ENCODE assay signal across 10 cellular contexts in genomic region chr5:179619776-179620175, GRCh38. TPM values are rescaled to one million over a fixed set of nuclear protein-coding genes. Genes with fewer than 3 reads are reported as not detected.
A peak's percentile ranks its signal among the peaks of the same experiment; 100 is the strongest.
DNase-seq lines count a peak whose midpoint lies in the region; ATAC-seq, FAIRE-seq and TF ChIP-seq lines count a peak whose summit lies in the region.
"Had no signal": no experiment of that assay in that cellular context is flagged by ENCODE, and none has a peak within 500 bp of the region (broad histone marks: within the 10 kb centered on the region; RNA-seq: fewer than 3 reads in every experiment).

No MANE protein-coding gene starts in this region.

- in situ Hi-C loops in astrocyte of the spinal cord (cut with HindIII; ENCODE audit: low sequenced_read_pairs) = no loop called here
- in situ Hi-C loops in HepG2 (cut with HindIII; ENCODE audit: extremely low pct_ligation_motif_present, low pct_unique_long_range_greater_than_20kb) = no loop called here

- no peak for FAIRE-seq in HepG2 (lab: Jason Lieb, UNC)

- WGBS in HepG2 (ENCODE audit: low lambda C conversion rate) = 20% methylated on average over 4 of the region's 4 CpGs
- 13 to 20% methylated on average over 4 of the region's 4 CpGs for WGBS in upper lobe of left lung, 2 donors
- 13% methylated on average over 4 of the region's 4 CpGs for WGBS in thyroid gland, 2 donors

- peaks cover 93% of the 10 kb centered on the region for H3K4me1 ChIP-seq in left ventricle myocardium inferior
- H3K4me1 ChIP-seq in HepG2 (ENCODE audit: insufficient read depth, low read length) = peaks cover 68% of the 10 kb centered on the region
- H3K4me1 ChIP-seq in upper lobe of left lung = peaks cover 59 to 78% (median 70%) of the 10 kb centered on the region in 4 donors
- H3K4me1 ChIP-seq in thyroid gland = peaks cover 33 to 41% of the 10 kb centered on the region in 2 donors

- intact Hi-C loops in left ventricle myocardium inferior (cut with micrococcal nuclease) = no loop called here
- intact Hi-C loops in Right ventricle myocardium inferior (cut with DNase I) = loop anchor here (5.0 kb wide), 1 partner anchor 62 kb away; no protein-coding TSS in a partner anchor
- intact Hi-C loops in HepG2 (cut with micrococcal nuclease; ENCODE audit: unreplicated experiment) = loop anchor here (5.0 kb wide), 1 partner anchor 78 kb away; the partner anchor contains the start of gene CANX
- intact Hi-C loops in thyroid gland (cut with DNase I) = loop anchor here (5.0 kb wide), 2 partner anchors 62 to 188 kb away; partner anchors contain the start of gene MGAT4B

- TF ChIP-seq RAD21 in HepG2 (CRISPR knock-in tag; IDR thresholded peaks at IDR 0.05) = no peak

- H3K9ac ChIP-seq in HepG2 (ENCODE audit: insufficient read depth, low read depth, low read length) = peak overlapping the region; percentile 37; the same call in 1 of the 2 replicates

- peak overlapping the region; percentile 99 for H3K4me2 ChIP-seq in HepG2 (ENCODE audit: low read depth, low read length)

- peaks cover 81% of the 10 kb centered on the region for H3K79me2 ChIP-seq in HepG2 (ENCODE audit: insufficient read depth, low read length)

- TF ChIP-seq CTCF in left ventricle myocardium inferior (IDR thresholded peaks at IDR 0.05; ENCODE audit: borderline replicate concordance) (no peak), astrocyte of the spinal cord (IDR thresholded peaks at IDR 0.05; ENCODE audit: low read depth, low read length) (no peak), HepG2 (CRISPR knock-in tag; IDR thresholded peaks at IDR 0.05) (no peak), upper lobe of left lung (IDR thresholded peaks at IDR 0.05) (no peak), thyroid gland (IDR thresholded peaks at IDR 0.05) (no peak)

- ATAC-seq in Right ventricle myocardium inferior (no peak), HepG2 (no peak), upper lobe of left lung (ENCODE audit: low FRiP score in 2 of 2) (no peak), GM21576 (IDR thresholded peaks at IDR 0.05; ENCODE audit: unreplicated experiment) (no peak)

- H3K9me3 ChIP-seq in left ventricle myocardium inferior (replicated peaks) (no peaks in the 10 kb centered on the region), HepG2 (ENCODE audit: low read length) (no peaks in the 10 kb centered on the region), upper lobe of left lung (no peaks in the 10 kb centered on the region), thyroid gland (no peaks in the 10 kb centered on the region)

- peak overlapping the region; percentile 99 for H3K4me3 ChIP-seq in left ventricle myocardium inferior
- peak overlapping the region; percentile 100 for H3K4me3 ChIP-seq in astrocyte of the spinal cord (ENCODE audit: low read depth, low read length)
- peak overlapping the region; percentile 84 to 99 (median 96); a peak in 5 of 6 replicates for H3K4me3 ChIP-seq in HepG2 (replicated peaks in 1 of 3; ENCODE audit: insufficient read depth in 1 of 3, low read depth in 2 of 3, low read length in 3 of 3)
- peak overlapping the region in 3 of 4 donors; percentile 8 to 94 (median 85) for H3K4me3 ChIP-seq in upper lobe of left lung
- H3K4me3 ChIP-seq in thyroid gland (replicated peaks in 1 of 3) = no peak overlapping the region

- DNase-seq in left ventricle myocardium inferior (no peak), Right ventricle myocardium inferior (ENCODE audit: missing footprints) (no peak), astrocyte of the spinal cord (ENCODE audit: low read depth, low spot score) (no peak), HepG2 (ENCODE audit: low spot score) (no peak), upper lobe of left lung (no peak), NCI-H748 (lab: John Stamatoyannopoulos, UW; ENCODE audit: unreplicated experiment) (no peak), thyroid gland (no peak)
- DNase-seq: central memory CD4-positive, alpha-beta T cell; DMS153 had no signal

- no TSS peak for BruUV-seq in HepG2 (replicated peaks; lab: Mats Ljungman, UMichigan)

- TF ChIP-seq POLR2A in HepG2 (IDR thresholded peaks at IDR 0.05; ENCODE audit: insufficient read depth in 1 of 2, low read depth in 2 of 2, low read length in 2 of 2) (no peak), upper lobe of left lung (IDR thresholded peaks at IDR 0.05) (no peak), thyroid gland (IDR thresholded peaks at IDR 0.05) (no peak)

- peaks cover 84% of the 10 kb centered on the region for H4K20me1 ChIP-seq in HepG2 (ENCODE audit: insufficient read depth, low read length)

- H2AFZ ChIP-seq in HepG2 (ENCODE audit: low read length) = no peak overlapping the region

- CTCF ChIA-PET in HepG2 (lab: Yijun Ruan, JAX; ENCODE audit: low intra/inter-chr PET ratio, low total read pairs) = no interaction called here

- TF ChIP-seq EP300 in HepG2 (IDR thresholded peaks at IDR 0.05; ENCODE audit: low read depth in 2 of 2, low read length in 2 of 2) (no peak), HepG2 (CRISPR knock-in tag; IDR thresholded peaks at IDR 0.05; ENCODE audit: borderline replicate concordance) (no peak), upper lobe of left lung (IDR thresholded peaks at IDR 0.05) (no peak)

- POLR2A ChIA-PET in HepG2 (lab: Yijun Ruan, JAX) = interaction anchor here (3.3 kb wide), 1 partner anchor 11 kb away, joined by 19 read pairs; no protein-coding TSS in a partner anchor

- peaks cover 78% of the 10 kb centered on the region for H3K36me3 ChIP-seq in left ventricle myocardium inferior
- peaks cover 22 to 63% of the 10 kb centered on the region in 2 experiments for H3K36me3 ChIP-seq in HepG2 (replicated peaks in 1 of 2; ENCODE audit: control insufficient read depth in 1 of 2, insufficient read depth in 2 of 2, low read length in 2 of 2)
- H3K36me3 ChIP-seq in upper lobe of left lung = peaks cover 38 to 78% (median 60%) of the 10 kb centered on the region in 4 donors
- H3K36me3 ChIP-seq in thyroid gland = peaks cover 60 to 67% of the 10 kb centered on the region in 2 donors

- no peaks in the 10 kb centered on the region for H3K27me3 ChIP-seq in left ventricle myocardium inferior (ENCODE audit: low read depth)
- H3K27me3 ChIP-seq in HepG2 (ENCODE audit: control insufficient read depth in 1 of 2, insufficient read depth in 2 of 2, low read length in 2 of 2) = no peaks in the 10 kb centered on the region; a peak in 1 of 5 replicates
- H3K27me3 ChIP-seq in upper lobe of left lung = no peaks in the 10 kb centered on the region
- H3K27me3 ChIP-seq in thyroid gland = no peaks in the 10 kb centered on the region

- H3K27ac ChIP-seq in left ventricle myocardium inferior (replicated peaks) = peak overlapping the region; percentile 100
- H3K27ac ChIP-seq in HepG2 (ENCODE audit: extremely low read length, insufficient read depth, low read length) = no peak overlapping the region
- no peak overlapping the region for H3K27ac ChIP-seq in upper lobe of left lung
- H3K27ac ChIP-seq in thyroid gland = peak overlapping the region in 1 of 3 donors; percentile 91

TF ChIP-seq in HepG2, 621 proteins besides CTCF, POLR2A, EP300 and RAD21:
- no peak for TF ChIP-seq ZNF18 (CRISPR knock-in tag; IDR thresholded peaks at IDR 0.05; ENCODE audit: insufficient replicate concordance)
- no peak for TF ChIP-seq ZBTB21 (CRISPR knock-in tag; IDR thresholded peaks at IDR 0.05)
- TF ChIP-seq ARNTL (CRISPR knock-in tag; IDR thresholded peaks at IDR 0.05) = no peak
TF ChIP-seq in HepG2: peak in this region for 0.

RNA-seq across cellular contexts. Expression of gene HNRNPH1, which starts 3.7 kb away (rescaled TPM):
- total RNA-seq in left ventricle myocardium inferior (207 TPM), Right ventricle myocardium inferior (218 TPM), HepG2 (2016; rRNA removed; fragmentation: Illumina TruSeq; extraction: Trizol) (807 and 1,064 TPM in 2 replicates), upper lobe of left lung (1,000 to 10,000 TPM in 1 of 6 donors, 100 to 1,000 TPM in 5; 366 to 1,930 (median 429) TPM), thyroid gland (100 to 1,000 TPM; 459 to 991 (median 620) TPM)
- total RNA-seq in HepG2 (2016; cell fraction: cytosol; rRNA removed; fragmentation: Illumina TruSeq; extraction: Trizol; ENCODE audit: low read depth) = 62.0 and 74.9 TPM in 2 replicates
- 774 and 1,069 TPM in 2 replicates for total RNA-seq in HepG2 (2016; cell fraction: insoluble cytoplasmic fraction; rRNA removed; fragmentation: Illumina TruSeq; extraction: Trizol)
- 140 and 164 TPM in 2 replicates for total RNA-seq in HepG2 (2016; cell fraction: membrane; rRNA removed; fragmentation: Illumina TruSeq; extraction: Trizol)
- total RNA-seq in HepG2 (2016; cell fraction: nucleus; rRNA removed; fragmentation: Illumina TruSeq; extraction: Trizol) = 1,562 and 1,725 TPM in 2 replicates
- 329 and 382 TPM in 2 replicates for polyA plus RNA-seq in HepG2 (2011; rRNA removed)
- 90.5 and 96.7 TPM in 2 replicates for polyA plus RNA-seq in HepG2 (2011; cell fraction: cytosol; rRNA removed)
- 1,180 and 1,349 TPM in 2 replicates for polyA plus RNA-seq in HepG2 (2011; cell fraction: nucleus; rRNA removed)
- 483 and 590 TPM in 2 replicates for polyA plus RNA-seq in HepG2 (2012)
- polyA plus RNA-seq in HepG2 (2016; cell fraction: cytosol; fragmentation: Illumina TruSeq; extraction: Trizol; ENCODE audit: low read depth) = 35.6 TPM in 2 replicates
- polyA plus RNA-seq in HepG2 (2016; cell fraction: insoluble cytoplasmic fraction; fragmentation: Illumina TruSeq; extraction: Trizol; ENCODE audit: low read depth) = 527 and 548 TPM in 2 replicates
- 79.3 and 80.3 TPM in 2 replicates for polyA plus RNA-seq in HepG2 (2016; cell fraction: membrane; fragmentation: Illumina TruSeq; extraction: Trizol; ENCODE audit: low read depth)
- polyA plus RNA-seq in HepG2 (2016; cell fraction: nucleus; fragmentation: Illumina TruSeq; extraction: Trizol; ENCODE audit: insufficient read depth, low read depth) = 2,398 and 2,412 TPM in 2 replicates
- polyA minus RNA-seq in HepG2 (2011; rRNA and poly(A)+ RNA removed; ENCODE audit: low replicate concordance) = 416 and 431 TPM in 2 replicates
- polyA minus RNA-seq in HepG2 (2011; cell fraction: cytosol; rRNA and poly(A)+ RNA removed) = 259 and 342 TPM in 2 replicates
- 3,243 and 3,756 TPM in 2 replicates for polyA minus RNA-seq in HepG2 (2011; cell fraction: nucleus; rRNA and poly(A)+ RNA removed)

Comparison
In these comparisons a context has a peak if more than half of its experiments do, and no peak if none do; other contexts are left out.
1. H3K4me3 ChIP-seq: peak in left ventricle myocardium inferior (single experiment), astrocyte of the spinal cord (single experiment), HepG2 (3 of 3) and upper lobe of left lung (3 of 4); none in thyroid gland (0 of 3).